ENCODE assay signal across 22 cellular contexts in genomic region chr10:60470091-60470490, GRCh38.
"Had no signal": no experiment of that assay in that cellular context is flagged by ENCODE, and none has a peak within 500 bp of the region (broad histone marks: within the 10 kb centered on the region; RNA-seq: fewer than 3 reads in every experiment).

No MANE protein-coding gene starts in this region.

- ATAC-seq: left cardiac atrium; left lobe of liver; lower lobe of right lung; natural killer cell; right lobe of liver; stimulated activated effector memory CD8-positive, alpha-beta T cell treated with anti-CD3 and anti-CD28 coated beads, Interleukin-12 subunit alpha, Interleukin-12 subunit beta, amount 100 ng/mL, for 72 hours had no signal

- H3K27me3 ChIP-seq: ovary, right atrium auricular region, right lobe of liver, spleen, suprapubic skin, tibial nerve, upper lobe of left lung, vagina had no signal

- H3K4me3 ChIP-seq: lower lobe of right lung, ovary, right atrium auricular region, right lobe of liver, spleen, suprapubic skin, tibial nerve, upper lobe of left lung, vagina had no signal

- H3K9me3 ChIP-seq: lower lobe of right lung, ovary, right atrium auricular region, right lobe of liver, spleen, suprapubic skin, tibial nerve, upper lobe of left lung, vagina had no signal

- H3K36me3 ChIP-seq: lower lobe of right lung, ovary, right atrium auricular region, right lobe of liver, spleen, suprapubic skin, tibial nerve, upper lobe of left lung, vagina had no signal

- H3K4me1 ChIP-seq: lower lobe of right lung, right atrium auricular region, right lobe of liver, spleen, suprapubic skin, upper lobe of left lung had no signal

- DNase-seq: hippocampal formation; kidney glomerular epithelial cell; left cardiac atrium; lower lobe of right lung; mammary epithelial cell; mesenchymal stem cell; naive B cell; natural killer cell; nephron progenitor cell; ovary; right lobe of liver; small intestine; spleen; stimulated activated CD4-positive, alpha-beta T cell treated with anti-CD3 and anti-CD28 coated beads, Interleukin-4, amount 100 ng/mL, for 24 hours; stimulated activated naive CD4-positive, alpha-beta T cell; upper lobe of left lung had no signal

- H3K27ac ChIP-seq: lower lobe of right lung, ovary, right atrium auricular region, right lobe of liver, spleen, suprapubic skin, upper lobe of left lung, vagina had no signal
